ENCODE assay signal across 8 cellular contexts in genomic region chr4:1012031-1012739, GRCh38. TPM values are rescaled to one million over a fixed set of nuclear protein-coding genes. Genes with fewer than 3 reads are reported as not detected.
DNase-seq lines count a peak whose midpoint lies in the region; TF ChIP-seq lines count a peak whose summit lies in the region.

No MANE protein-coding gene starts in this region.

- H3K4me1 ChIP-seq in colonic mucosa (peaks cover 7% of the 10 kb centered on the region), mucosa of rectum (ENCODE audit: control insufficient read depth in 2 of 2, insufficient read depth in 2 of 2, low read length in 2 of 2) (peaks cover 17 to 18% of the 10 kb centered on the region in 2 donors), urinary bladder (ENCODE audit: insufficient read depth) (peaks cover 1% of the 10 kb centered on the region)

- H3K4me3 ChIP-seq in colonic mucosa (peak overlapping the region; percentile 53), mucosa of rectum (ENCODE audit: low read length in 2 of 2) (peak overlapping the region; percentile 44 to 52), urinary bladder (ENCODE audit: low read depth, low read length) (peak overlapping the region; percentile 90)

- H3K9me3 ChIP-seq in colonic mucosa (no peaks in the 10 kb centered on the region), mucosa of rectum (ENCODE audit: control insufficient read depth in 2 of 2, low read length in 2 of 2) (no peaks in the 10 kb centered on the region)

- no peak for TF ChIP-seq CTCF in colonic mucosa (IDR thresholded peaks at IDR 0.05)

- H3K9ac ChIP-seq in colonic mucosa (ENCODE audit: low read depth in 2 of 2, low read length in 2 of 2) = no peak overlapping the region
- H3K9ac ChIP-seq in mucosa of rectum (ENCODE audit: low read depth in 1 of 2, low read length in 2 of 2) = peak overlapping the region in 1 of 2 donors; percentile 34

- peaks cover 6% of the 10 kb centered on the region for H3K27me3 ChIP-seq in colonic mucosa
- H3K27me3 ChIP-seq in mucosa of rectum (ENCODE audit: control insufficient read depth in 2 of 2, insufficient read depth in 2 of 2, low read length in 2 of 2) = peaks cover 10 to 15% of the 10 kb centered on the region in 2 donors

- intact Hi-C loops in colonic mucosa (cut with DNase I) (no loop called here), posterior vena cava (cut with DNase I) (no loop called here)

- DNase-seq in NCI-H2227 (lab: John Stamatoyannopoulos, UW; ENCODE audit: unreplicated experiment) (peak; percentile 28), NCI-H2227 treated with DMSO at 0.1 percent for 48 hours (lab: John Stamatoyannopoulos, UW) (no peak), T-helper 22 cell (ENCODE audit: low read depth) (peak; percentile 33), colonic mucosa (peak; percentile 71), posterior vena cava (ENCODE audit: low spot score) (no peak), HuH-7 (ENCODE audit: low spot score) (no peak)

- no peak overlapping the region for H3K27ac ChIP-seq in colonic mucosa
- H3K27ac ChIP-seq in mucosa of rectum (ENCODE audit: low read depth in 2 of 2, low read length in 2 of 2) = no peak overlapping the region
- H3K27ac ChIP-seq in urinary bladder (ENCODE audit: low read depth) = no peak overlapping the region

- H3K36me3 ChIP-seq in colonic mucosa (no peaks in the 10 kb centered on the region), mucosa of rectum (ENCODE audit: control insufficient read depth in 2 of 2, insufficient read depth in 2 of 2, low read length in 2 of 2) (no peaks in the 10 kb centered on the region), urinary bladder (ENCODE audit: insufficient read depth) (no peaks in the 10 kb centered on the region)

- 5% methylated on average over 69 of the region's 69 CpGs for WGBS in urinary bladder

RNA-seq across cellular contexts. Expression of gene FGFRL1, which starts 0.8 kb away (rescaled TPM):
- total RNA-seq in colonic mucosa (10 to 100 TPM; 16.0 to 34.7 TPM), urinary bladder (5.7 TPM), posterior vena cava (10 to 100 TPM; 16.2 to 20.7 TPM)
- 25.7 TPM for polyA plus RNA-seq in urinary bladder

RNA-seq across cellular contexts. Expression of gene SLC26A1, which starts 19.0 kb away (rescaled TPM):
- total RNA-seq in colonic mucosa (1 to 10 TPM in 1 of 2 donors, under 1 TPM in 1; 0.77 to 3.8 TPM), urinary bladder (0.05 TPM), posterior vena cava (under 1 TPM in 1 of 2 donors, not detected in 1; 0.14 TPM)
- 0.20 TPM for polyA plus RNA-seq in urinary bladder

RNA-seq across cellular contexts. Expression of gene IDUA, which starts 25.3 kb away (rescaled TPM):
- total RNA-seq in colonic mucosa (10 to 100 TPM; 18.8 to 22.4 TPM), urinary bladder (7.9 TPM), posterior vena cava (10 to 100 TPM; 19.0 to 29.0 TPM)
- polyA plus RNA-seq in urinary bladder = 18.2 TPM

RNA-seq across cellular contexts. Expression of gene DGKQ, which starts 38.8 kb away (rescaled TPM):
- total RNA-seq in colonic mucosa (10 to 100 TPM; 39.4 to 68.2 TPM), urinary bladder (5.0 TPM), posterior vena cava (10 to 100 TPM; 10.8 to 11.9 TPM)
- polyA plus RNA-seq in urinary bladder = 10.0 TPM

Comparison
In these comparisons a context has a peak if more than half of its experiments do, and no peak if none do; other contexts are left out.
1. DNase-seq: peak in NCI-H2227 (single experiment), T-helper 22 cell (single experiment) and colonic mucosa (single experiment); none in NCI-H2227 treated with DMSO at 0.1 percent for 48 hours (single experiment), posterior vena cava (single experiment) and HuH-7 (single experiment).
2. Peak in every context shown above with its lines, with median percentiles within 50 percentile points of each other: H3K4me3 ChIP-seq.